10 cellular contexts compared by ENCODE assay signal in the genomic region with DNA sequence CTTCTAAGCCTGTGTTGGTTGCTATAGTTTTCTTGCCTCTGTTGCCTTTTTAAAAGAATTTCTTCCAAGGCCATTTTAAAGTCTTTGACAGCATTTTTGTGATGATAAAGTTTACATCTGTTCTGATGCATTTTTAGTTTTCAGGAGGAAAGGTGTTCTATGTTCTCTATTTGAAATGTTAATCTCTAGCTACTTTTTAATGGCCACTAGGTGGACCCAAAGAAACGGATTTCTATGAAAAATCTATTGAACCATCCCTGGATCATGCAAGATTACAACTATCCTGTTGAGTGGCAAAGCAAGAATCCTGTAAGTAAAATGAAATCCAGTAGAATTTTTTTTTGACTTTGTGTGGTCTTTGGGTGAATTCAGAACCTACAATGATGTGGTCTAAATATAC.
A peak's percentile ranks its signal among the peaks of the same experiment; 100 is the strongest.
DNase-seq lines count a peak whose midpoint lies in the region; ATAC-seq, FAIRE-seq and TF ChIP-seq lines count a peak whose summit lies in the region.
"Had no signal": no experiment of that assay in that cellular context is flagged by ENCODE, and none has a peak within 500 bp of the region (broad histone marks: within the 10 kb centered on the region; RNA-seq: fewer than 3 reads in every experiment).

No MANE protein-coding gene starts in this region.

- 15% methylated on average over 1 of the region's 1 CpG for WGBS in right lobe of liver (ENCODE audit: insufficient coverage, low coverage, low lambda C conversion rate, missing lambda C conversion rate)

- intact Hi-C loops in right lobe of liver (cut with DNase I) (no loop called here), posterior vena cava (cut with DNase I) (no loop called here)

- no peak overlapping the region for H3K27ac Mint-ChIP-seq in astrocyte (ENCODE audit: unreplicated experiment)

- no peaks in the 10 kb centered on the region for H4K20me1 ChIP-seq in DOHH2 (ENCODE audit: control insufficient read depth, insufficient read depth, low read depth, low read length)
- peaks cover 11% of the 10 kb centered on the region for H4K20me1 ChIP-seq in astrocyte (ENCODE audit: insufficient read depth, low read length)

- H3K36me3 Mint-ChIP-seq in astrocyte (ENCODE audit: low read depth, unreplicated experiment) = no peaks in the 10 kb centered on the region

- H3K4me1 ChIP-seq in DOHH2 (ENCODE audit: control insufficient read depth, low read length) = no peaks in the 10 kb centered on the region
- H3K4me1 ChIP-seq in astrocyte (ENCODE audit: insufficient read depth, low read length) = no peaks in the 10 kb centered on the region
- no peaks in the 10 kb centered on the region for H3K4me1 ChIP-seq in right lobe of liver
- H3K4me1 ChIP-seq: SJSA1 had no signal

- H3K4me3 ChIP-seq in DOHH2 (ENCODE audit: low read length) (no peak overlapping the region), astrocyte (ENCODE audit: insufficient read depth, low read depth, low read length) (no peak overlapping the region), right lobe of liver (no peak overlapping the region)
- H3K4me3 ChIP-seq: mucosa of descending colon, SJSA1 had no signal

- H3F3A ChIP-seq in DOHH2 (ENCODE audit: control insufficient read depth, insufficient read depth) = peaks cover 5% of the 10 kb centered on the region

- H3K27ac ChIP-seq in DOHH2 (ENCODE audit: low read depth, low read length) (no peak overlapping the region), astrocyte (ENCODE audit: low read depth, low read length) (no peak overlapping the region), right lobe of liver (no peak overlapping the region)
- H3K27ac ChIP-seq: SJSA1 had no signal

- ATAC-seq in right lobe of liver (peak; percentile 54 to 67 (median 62)), GM19463 (IDR thresholded peaks at IDR 0.05; ENCODE audit: unreplicated experiment) (no peak), GM21737 (IDR thresholded peaks at IDR 0.05; ENCODE audit: unreplicated experiment) (no peak)
- ATAC-seq: mucosa of descending colon had no signal

- no peak for TF ChIP-seq POLR2A in right lobe of liver (IDR thresholded peaks at IDR 0.05)

- H3K79me2 ChIP-seq in DOHH2 (ENCODE audit: control insufficient read depth, low read length) (peaks cover 4% of the 10 kb centered on the region), astrocyte (ENCODE audit: insufficient read depth, low read length) (peaks cover 6% of the 10 kb centered on the region)

- no peaks in the 10 kb centered on the region for H3K9me3 ChIP-seq in DOHH2 (ENCODE audit: control insufficient read depth, insufficient read depth, low read length)
- H3K9me3 ChIP-seq in astrocyte (ENCODE audit: insufficient read depth, low read depth, low read length) = no peaks in the 10 kb centered on the region
- H3K9me3 ChIP-seq in right lobe of liver = no peaks in the 10 kb centered on the region
- H3K9me3 ChIP-seq: mucosa of descending colon, SJSA1 had no signal

- peak; percentile 5 for DNase-seq in astrocyte (ENCODE audit: low read depth)
- DNase-seq in right lobe of liver = no peak
- DNase-seq in activated CD8-positive, alpha-beta memory T cell treated with anti-CD3 and anti-CD28 coated beads, Interleukin-2, amount 50 U/mL, for 4 hours = no peak
- no peak for DNase-seq in posterior vena cava (ENCODE audit: low spot score)

- H3K27me3 ChIP-seq in DOHH2 (ENCODE audit: control insufficient read depth, low read length) (no peaks in the 10 kb centered on the region), astrocyte (ENCODE audit: insufficient read depth, low read length) (no peaks in the 10 kb centered on the region), right lobe of liver (no peaks in the 10 kb centered on the region)
- H3K27me3 ChIP-seq: SJSA1 had no signal

- FAIRE-seq in astrocyte (lab: Jason Lieb, UNC) = no peak

- H3K36me3 ChIP-seq in DOHH2 (ENCODE audit: control insufficient read depth, low read length) (peaks cover 56% of the 10 kb centered on the region), astrocyte (ENCODE audit: insufficient read depth, low read length) (peaks cover 20% of the 10 kb centered on the region), right lobe of liver (no peaks in the 10 kb centered on the region)

- no peak overlapping the region for H3K4me3 Mint-ChIP-seq in astrocyte (ENCODE audit: unreplicated experiment)

- no peaks in the 10 kb centered on the region for H3K9me3 Mint-ChIP-seq in astrocyte (ENCODE audit: unreplicated experiment)

- TF ChIP-seq CTCF in DOHH2 (IDR thresholded peaks at IDR 0.05; ENCODE audit: low read depth, low read length, poor library complexity, severe bottlenecking) = peak; percentile 70
- peak; percentile 63 for TF ChIP-seq CTCF in LNCAP (IDR thresholded peaks at IDR 0.05)
- peak; percentile 64 for TF ChIP-seq CTCF in astrocyte (IDR thresholded peaks at IDR 0.05; ENCODE audit: insufficient read depth, low read depth, low read length)
- peak; percentile 46 to 63 (median 54) for TF ChIP-seq CTCF in right lobe of liver (IDR thresholded peaks at IDR 0.05)

- no peaks in the 10 kb centered on the region for H3K4me1 Mint-ChIP-seq in astrocyte (ENCODE audit: low read depth, unreplicated experiment)

- no peak overlapping the region for H3K9ac ChIP-seq in astrocyte (ENCODE audit: low read length)

- H3K27me3 Mint-ChIP-seq in astrocyte (ENCODE audit: low read depth, unreplicated experiment) = no peaks in the 10 kb centered on the region

- no peaks in the 10 kb centered on the region for H3K9me2 ChIP-seq in DOHH2 (replicated peaks; ENCODE audit: control insufficient read depth, low read length)

- H3K4me2 ChIP-seq in DOHH2 (ENCODE audit: low read length) (no peak overlapping the region), astrocyte (ENCODE audit: low read length) (no peak overlapping the region)

- no peak overlapping the region for H2AFZ ChIP-seq in astrocyte (ENCODE audit: low read depth, low read length)

Comparison
In these comparisons a context has a peak if more than half of its experiments do, and no peak if none do; other contexts are left out.
1. ATAC-seq: peak in right lobe of liver (4 of 4); none in GM19463 (single experiment) and GM21737 (single experiment).
2. Peak in every context shown above with its lines, with median percentiles within 50 percentile points of each other: CTCF ChIP-seq.